ENCODE assay signal across 16 cellular contexts in genomic region chr1:218755128-218755527, GRCh38.
"Had no signal": no experiment of that assay in that cellular context is flagged by ENCODE, and none has a peak within 500 bp of the region (broad histone marks: within the 10 kb centered on the region; RNA-seq: fewer than 3 reads in every experiment).

No MANE protein-coding gene starts in this region.

- ATAC-seq: activated CD8-positive, alpha-beta T cell treated with anti-CD3 and anti-CD28 coated beads, Interleukin-2, amount 10 ng/mL, durations not matched to agents 7 days and 5 days; natural killer cell treated with Interleukin-12 subunit alpha and Interleukin-12 subunit beta and Interleukin-15 and Interleukin-18, amount 100 ng/mL, for 72 hours; WTC11 had no signal

- H3K9me3 Mint-ChIP-seq: activated T-helper 1 cell treated with anti-CD3 and anti-CD28 coated beads, Interleukin-12 subunit alpha, Interleukin-12 subunit beta, Interleukin-2, Interleukin-4 antibody, amounts not matched to agents 30 ng/mL and 10 ng/mL and 1 ng/mL, durations not matched to agents 14 hours and 24 hours and 36 hours had no signal

- H3K4me1 ChIP-seq: esophagus muscularis mucosa, prostate gland, sigmoid colon had no signal

- H3K27me3 ChIP-seq: esophagus muscularis mucosa, sigmoid colon had no signal

- H3K36me3 Mint-ChIP-seq: natural killer cell treated with Interleukin-12 subunit alpha and Interleukin-12 subunit beta and Interleukin-15 and Interleukin-18, amount 100 ng/mL, for 72 hours; WTC11 had no signal

- H3K4me3 ChIP-seq: esophagus muscularis mucosa, prostate gland, sigmoid colon had no signal

- H3K4me3 Mint-ChIP-seq: activated CD8-positive, alpha-beta T cell treated with anti-CD3 and anti-CD28 coated beads, Interleukin-2, amount 10 ng/mL, durations not matched to agents 7 days and 5 days; activated T-helper 1 cell treated with anti-CD3 and anti-CD28 coated beads, Interleukin-12 subunit alpha, Interleukin-12 subunit beta, Interleukin-2, Interleukin-4 antibody, amounts not matched to agents 30 ng/mL and 10 ng/mL and 1 ng/mL, durations not matched to agents 14 hours and 24 hours and 36 hours; natural killer cell treated with Interleukin-12 subunit alpha and Interleukin-12 subunit beta and Interleukin-15 and Interleukin-18, amount 100 ng/mL, for 72 hours; WTC11 had no signal

- H3K27ac ChIP-seq: esophagus muscularis mucosa, prostate gland, sigmoid colon had no signal

- H3K27me3 Mint-ChIP-seq: natural killer cell treated with Interleukin-12 subunit alpha and Interleukin-12 subunit beta and Interleukin-15 and Interleukin-18, amount 100 ng/mL, for 72 hours had no signal

- H3K9me3 ChIP-seq: esophagus muscularis mucosa, prostate gland had no signal

- DNase-seq: activated CD4-positive, alpha-beta T cell treated with anti-CD3 and anti-CD28 coated beads for 48 hours; activated CD8-positive, alpha-beta memory T cell treated with anti-CD3 and anti-CD28 coated beads, Interleukin-2, amount 50 U/mL, for 48 hours; activated CD8-positive, alpha-beta T cell treated with anti-CD3 and anti-CD28 coated beads, Interleukin-2, amount 10 ng/mL, durations not matched to agents 7 days and 5 days; activated naive CD4-positive, alpha-beta T cell treated with Interleukin-2 at 50 U/mL for 16 hours; foreskin fibroblast; occipital lobe; sigmoid colon; stimulated activated CD4-positive, alpha-beta T cell treated with anti-CD3 and anti-CD28 coated beads, Interleukin-12 subunit alpha, Interleukin-12 subunit beta, amount 100 ng/mL, for 4 hours; stimulated activated CD4-positive, alpha-beta T cell treated with anti-CD3 and anti-CD28 coated beads, Interleukin-2, amount 100 ng/mL, for 48 hours; stimulated activated naive CD4-positive, alpha-beta T cell treated with Interleukin-2 at 50 U/mL for 16 hours; trophoblast cell had no signal

- H3K27ac Mint-ChIP-seq: activated CD8-positive, alpha-beta T cell treated with anti-CD3 and anti-CD28 coated beads, Interleukin-2, amount 10 ng/mL, durations not matched to agents 7 days and 5 days; activated T-helper 1 cell treated with anti-CD3 and anti-CD28 coated beads, Interleukin-12 subunit alpha, Interleukin-12 subunit beta, Interleukin-2, Interleukin-4 antibody, amounts not matched to agents 30 ng/mL and 10 ng/mL and 1 ng/mL, durations not matched to agents 14 hours and 24 hours and 36 hours; natural killer cell treated with Interleukin-12 subunit alpha and Interleukin-12 subunit beta and Interleukin-15 and Interleukin-18, amount 100 ng/mL, for 72 hours; WTC11 had no signal
